In genomic region chr22:20130739-20131592, GRCh38 we compare ENCODE assay signal across 8 cellular contexts. TPM values are rescaled to one million over a fixed set of nuclear protein-coding genes. Genes with fewer than 3 reads are reported as not detected.
A peak's percentile ranks its signal among the peaks of the same experiment; 100 is the strongest.
DNase-seq lines count a peak whose midpoint lies in the region; ATAC-seq, FAIRE-seq and TF ChIP-seq lines count a peak whose summit lies in the region.

No MANE protein-coding gene starts in this region.

- dilution Hi-C loops in keratinocyte (cut with MboI; ENCODE audit: extremely low pct_ligation_motif_present, low sequenced_read_pairs) = no loop called here

- peak overlapping the region; percentile 67 for H3K4me3 Mint-ChIP-seq in central memory CD8-positive, alpha-beta T cell

- peak overlapping the region; percentile 63 for H3K4me2 ChIP-seq in KMS-11
- peak overlapping the region; percentile 74 for H3K4me2 ChIP-seq in keratinocyte (ENCODE audit: control insufficient read depth, extremely low read depth, insufficient read depth, low read depth, low read length)

- H3K9ac ChIP-seq in KMS-11 = peak overlapping the region; percentile 15; the same call in 1 of the 2 replicates
- H3K9ac ChIP-seq in keratinocyte (ENCODE audit: control insufficient read depth, extremely low read depth, insufficient read depth, low read length) = peak overlapping the region; percentile 52

- TF ChIP-seq CTCF in C4-2B (conservative IDR thresholded peaks at IDR 0.05) = no peak
- TF ChIP-seq CTCF in KMS-11 (conservative IDR thresholded peaks at IDR 0.05; ENCODE audit: low read depth, low read length) = no peak
- no peak for TF ChIP-seq CTCF in keratinocyte (optimal IDR thresholded peaks at IDR 0.05 in 1 of 3, IDR thresholded peaks at IDR 0.05 in 1 of 3, conservative IDR thresholded peaks at IDR 0.05 in 1 of 3; ENCODE audit: extremely low read depth in 1 of 3, insufficient read depth in 2 of 3, low read length in 3 of 3)
- TF ChIP-seq CTCF in spleen (IDR thresholded peaks at IDR 0.05 in 8 of 11, conservative IDR thresholded peaks at IDR 0.05 in 3 of 11) = no peak

- DNase-seq in central memory CD8-positive, alpha-beta T cell (ENCODE audit: low spot score in 2 of 2) = peak; percentile 43 to 49
- no peak for DNase-seq in keratinocyte (ENCODE audit: low read depth, low spot score)
- peak; percentile 96 for DNase-seq in spleen

- peak; percentile 71 for ATAC-seq in GM19463 (IDR thresholded peaks at IDR 0.05; ENCODE audit: unreplicated experiment)
- ATAC-seq in activated CD4-positive, CD25-positive, alpha-beta regulatory T cell treated with anti-CD3 and anti-CD28 coated beads, Interleukin-2, amount 50 U/mL, for 24 hours = peak; percentile 84 to 86
- peak; percentile 78 for ATAC-seq in central memory CD8-positive, alpha-beta T cell (replicated peaks; ENCODE audit: extremely low read depth, poor library complexity, severe bottlenecking)
- no peak for ATAC-seq in HG03469 (IDR thresholded peaks at IDR 0.05; ENCODE audit: unreplicated experiment)

- H3K79me2 ChIP-seq in KMS-11 (ENCODE audit: insufficient read depth, low read depth) (peaks cover 7% of the 10 kb centered on the region; the same call in 1 of the 2 replicates), keratinocyte (ENCODE audit: control insufficient read depth, insufficient read depth, low read length) (peaks cover 36% of the 10 kb centered on the region)

- WGBS in spleen, 5 donors = 3 to 6% (median 4%) methylated on average over 21 to 68 of the region's 68 CpGs

- no peaks in the 10 kb centered on the region for H3K27me3 Mint-ChIP-seq in central memory CD8-positive, alpha-beta T cell

- H3K27me3 ChIP-seq in KMS-11 (ENCODE audit: insufficient read depth, low read depth) = no peaks in the 10 kb centered on the region
- H3K27me3 ChIP-seq in keratinocyte (ENCODE audit: control insufficient read depth, extremely low read depth, insufficient read depth, low read length) = no peaks in the 10 kb centered on the region
- no peaks in the 10 kb centered on the region for H3K27me3 ChIP-seq in spleen (replicated peaks in 1 of 7)

- peaks cover 14% of the 10 kb centered on the region for H3K36me3 Mint-ChIP-seq in central memory CD8-positive, alpha-beta T cell (ENCODE audit: insufficient read depth)

- H3K9me1 ChIP-seq in keratinocyte (ENCODE audit: control insufficient read depth, extremely low read depth, insufficient read depth, low read length) = no peaks in the 10 kb centered on the region

- H3K4me1 Mint-ChIP-seq in central memory CD8-positive, alpha-beta T cell = peaks cover 28% of the 10 kb centered on the region

- no peak overlapping the region for H3K4me3 ChIP-seq in KMS-11 (IDR thresholded peaks at IDR 0.05; ENCODE audit: insufficient read depth, low read depth, low read length)
- peak overlapping the region; percentile 62 to 86 (median 65) for H3K4me3 ChIP-seq in keratinocyte (ENCODE audit: control insufficient read depth in 2 of 3, extremely low read depth in 1 of 3, insufficient read depth in 2 of 3, low read depth in 1 of 3, low read length in 3 of 3)
- peak overlapping the region; percentile 86 to 98 (median 92) for H3K4me3 ChIP-seq in spleen

- H3K27ac ChIP-seq in C4-2B (peak overlapping the region; percentile 72), KMS-11 (no peak overlapping the region), keratinocyte (ENCODE audit: control insufficient read depth, insufficient read depth, low read length) (no peak overlapping the region), spleen (peak overlapping the region; percentile 77 to 96 (median 94))

- H3K36me3 ChIP-seq in KMS-11 (ENCODE audit: insufficient read depth) (no peaks in the 10 kb centered on the region; the same call in 1 of the 2 replicates), keratinocyte (ENCODE audit: control insufficient read depth in 2 of 2, extremely low read depth in 1 of 2, insufficient read depth in 2 of 2, low read length in 2 of 2) (peaks cover 5 to 8% of the 10 kb centered on the region in 2 experiments), spleen (peaks cover 0 to 23% (median 17%) of the 10 kb centered on the region in 6 donors)

- TF ChIP-seq POLR2A in spleen (IDR thresholded peaks at IDR 0.05) = peak in 1 of 3 donors; percentile 26

- intact Hi-C loops in spleen (cut with DNase I; ENCODE audit: low total_unique reads) = no loop called here

- peaks cover 8% of the 10 kb centered on the region; the same call in 1 of the 2 replicates for H4K20me1 ChIP-seq in KMS-11 (ENCODE audit: insufficient read depth)
- H4K20me1 ChIP-seq in keratinocyte (ENCODE audit: control insufficient read depth, extremely low read depth, insufficient read depth, low read length) = peaks cover 10% of the 10 kb centered on the region

- H3K9me3 ChIP-seq in keratinocyte (ENCODE audit: control insufficient read depth, low read depth, low read length) (no peaks in the 10 kb centered on the region), spleen (no peaks in the 10 kb centered on the region)

- H3K4me1 ChIP-seq in KMS-11 (ENCODE audit: low read depth, poor library complexity, severe bottlenecking) (peaks cover 17% of the 10 kb centered on the region), keratinocyte (ENCODE audit: control insufficient read depth, extremely low read depth, insufficient read depth, low read length) (peaks cover 13% of the 10 kb centered on the region), spleen (peaks cover 13 to 71% (median 55%) of the 10 kb centered on the region in 6 donors)

- H2AFZ ChIP-seq in KMS-11 (ENCODE audit: low read depth) (peak overlapping the region; percentile 59), keratinocyte (ENCODE audit: control insufficient read depth, low read length) (peak overlapping the region; percentile 51)

- no peaks in the 10 kb centered on the region for H3K9me3 Mint-ChIP-seq in central memory CD8-positive, alpha-beta T cell

- H3K27ac Mint-ChIP-seq in central memory CD8-positive, alpha-beta T cell (ENCODE audit: low read depth) = no peak overlapping the region

- no peak for FAIRE-seq in keratinocyte (lab: Jason Lieb, UNC)

RNA-seq across cellular contexts. Expression of gene ZDHHC8, which starts 0.6 kb away (rescaled TPM):
- polyA plus RNA-seq in keratinocyte (16.0 to 44.5 TPM (median 25.4 TPM) in 3 replicates), spleen (10 to 100 TPM; 12.7 to 37.8 (median 21.4) TPM)
- 3.4 TPM for polyA plus RNA-seq in keratinocyte (2011; ENCODE audit: low read depth)
- polyA plus RNA-seq in keratinocyte (2011; cell fraction: cytosol; rRNA removed) = 16.7 and 34.6 TPM in 2 replicates
- polyA plus RNA-seq in keratinocyte (2011; cell fraction: nucleus; rRNA removed) = 170 and 225 TPM in 2 replicates
- 17.3 and 50.3 TPM in 2 replicates for polyA plus RNA-seq in keratinocyte (2012; ENCODE audit: low replicate concordance)
- 23.9 to 130 TPM (median 28.7 TPM) in 3 replicates for polyA minus RNA-seq in keratinocyte
- polyA minus RNA-seq in keratinocyte (2011; cell fraction: cytosol; rRNA and poly(A)+ RNA removed) = 26.3 TPM
- 28.4 and 56.4 TPM in 2 replicates for polyA minus RNA-seq in keratinocyte (2011; cell fraction: nucleus; rRNA and poly(A)+ RNA removed)
- total RNA-seq in spleen = 10 to 100 TPM; 24.3 to 71.5 (median 57.5) TPM

RNA-seq across cellular contexts. Expression of gene TRMT2A, which starts 13.9 kb away (rescaled TPM):
- polyA plus RNA-seq in keratinocyte = 18.3 to 53.7 TPM (median 20.6 TPM) in 3 replicates
- 5.6 TPM for polyA plus RNA-seq in keratinocyte (2011; ENCODE audit: low read depth)
- polyA plus RNA-seq in keratinocyte (2011; cell fraction: cytosol; rRNA removed) = 9.5 and 16.8 TPM in 2 replicates
- polyA plus RNA-seq in keratinocyte (2011; cell fraction: nucleus; rRNA removed) = 94.5 and 118 TPM in 2 replicates
- polyA plus RNA-seq in keratinocyte (2012; ENCODE audit: low replicate concordance) = 25.8 and 30.1 TPM in 2 replicates
- polyA minus RNA-seq in keratinocyte = 23.0 to 59.2 TPM (median 34.2 TPM) in 3 replicates
- 46.4 TPM for polyA minus RNA-seq in keratinocyte (2011; cell fraction: cytosol; rRNA and poly(A)+ RNA removed)
- polyA minus RNA-seq in keratinocyte (2011; cell fraction: nucleus; rRNA and poly(A)+ RNA removed) = 28.0 and 35.1 TPM in 2 replicates
- 10 to 100 TPM; 70.4 to 89.8 (median 79.3) TPM for total RNA-seq in spleen
- 100 to 1,000 TPM in 2 of 3 donors, 10 to 100 TPM in 1; 75.1 to 142 (median 132) TPM for polyA plus RNA-seq in spleen

RNA-seq across cellular contexts. Expression of gene RANBP1, which starts 15.1 kb away (rescaled TPM):
- 141 to 278 TPM (median 193 TPM) in 3 replicates for polyA plus RNA-seq in keratinocyte
- 44.3 TPM for polyA plus RNA-seq in keratinocyte (2011; ENCODE audit: low read depth)
- 251 and 309 TPM in 2 replicates for polyA plus RNA-seq in keratinocyte (2011; cell fraction: cytosol; rRNA removed)
- 131 and 136 TPM in 2 replicates for polyA plus RNA-seq in keratinocyte (2011; cell fraction: nucleus; rRNA removed)
- polyA plus RNA-seq in keratinocyte (2012; ENCODE audit: low replicate concordance) = 80.4 and 206 TPM in 2 replicates
- 91.3 to 166 TPM (median 155 TPM) in 3 replicates for polyA minus RNA-seq in keratinocyte
- 158 TPM for polyA minus RNA-seq in keratinocyte (2011; cell fraction: cytosol; rRNA and poly(A)+ RNA removed)
- polyA minus RNA-seq in keratinocyte (2011; cell fraction: nucleus; rRNA and poly(A)+ RNA removed) = 27.4 and 32.5 TPM in 2 replicates
- 100 to 1,000 TPM in 3 of 7 donors, 10 to 100 TPM in 4; 56.7 to 111 (median 88.5) TPM for total RNA-seq in spleen
- 100 to 1,000 TPM in 2 of 3 donors, 10 to 100 TPM in 1; 52.6 to 106 (median 101) TPM for polyA plus RNA-seq in spleen

RNA-seq across cellular contexts. Expression of gene CCDC188, which starts 19.9 kb away (rescaled TPM):
- not detected in 3 replicates for polyA plus RNA-seq in keratinocyte
- not detected for polyA plus RNA-seq in keratinocyte (2011; ENCODE audit: low read depth)
- not detected in 2 replicates for polyA plus RNA-seq in keratinocyte (2011; cell fraction: cytosol; rRNA removed)
- not detected in 2 replicates for polyA plus RNA-seq in keratinocyte (2011; cell fraction: nucleus; rRNA removed)
- polyA plus RNA-seq in keratinocyte (2012; ENCODE audit: low replicate concordance) = not detected in 2 replicates
- not detected in 3 replicates for polyA minus RNA-seq in keratinocyte
- polyA minus RNA-seq in keratinocyte (2011; cell fraction: cytosol; rRNA and poly(A)+ RNA removed) = not detected
- polyA minus RNA-seq in keratinocyte (2011; cell fraction: nucleus; rRNA and poly(A)+ RNA removed) = not detected in 2 replicates
- total RNA-seq in spleen = 1 to 10 TPM in 4 of 7 donors, under 1 TPM in 2, not detected in 1; 0.69 to 7.6 (median 1.8) TPM
- polyA plus RNA-seq in spleen = 1 to 10 TPM in 2 of 3 donors, under 1 TPM in 1; 0.29 to 6.1 (median 1.7) TPM

RNA-seq across cellular contexts. Expression of gene DGCR8, which starts 50.9 kb away (rescaled TPM):
- polyA plus RNA-seq in keratinocyte = 14.3 to 24.3 TPM (median 17.2 TPM) in 3 replicates
- 13.5 TPM for polyA plus RNA-seq in keratinocyte (2011; ENCODE audit: low read depth)
- polyA plus RNA-seq in keratinocyte (2011; cell fraction: cytosol; rRNA removed) = 11.2 and 13.8 TPM in 2 replicates
- polyA plus RNA-seq in keratinocyte (2011; cell fraction: nucleus; rRNA removed) = 61.4 and 73.1 TPM in 2 replicates
- 14.1 and 20.0 TPM in 2 replicates for polyA plus RNA-seq in keratinocyte (2012; ENCODE audit: low replicate concordance)
- 15.3 to 41.9 TPM (median 20.6 TPM) in 3 replicates for polyA minus RNA-seq in keratinocyte
- polyA minus RNA-seq in keratinocyte (2011; cell fraction: cytosol; rRNA and poly(A)+ RNA removed) = 11.7 TPM
- polyA minus RNA-seq in keratinocyte (2011; cell fraction: nucleus; rRNA and poly(A)+ RNA removed) = 21.3 and 26.5 TPM in 2 replicates
- 10 to 100 TPM; 25.1 to 62.7 (median 36.1) TPM for total RNA-seq in spleen
- polyA plus RNA-seq in spleen = 10 to 100 TPM in 2 of 3 donors, 1 to 10 TPM in 1; 7.8 to 17.1 (median 14.3) TPM

Comparison
In these comparisons a context has a peak if more than half of its experiments do, and no peak if none do; other contexts are left out.
1. H3K27ac ChIP-seq: peak in C4-2B (single experiment) and spleen (8 of 8); none in KMS-11 (single experiment) and keratinocyte (single experiment).